Comparison of ENCODE assay signal across 10 cellular contexts in the genomic region with DNA sequence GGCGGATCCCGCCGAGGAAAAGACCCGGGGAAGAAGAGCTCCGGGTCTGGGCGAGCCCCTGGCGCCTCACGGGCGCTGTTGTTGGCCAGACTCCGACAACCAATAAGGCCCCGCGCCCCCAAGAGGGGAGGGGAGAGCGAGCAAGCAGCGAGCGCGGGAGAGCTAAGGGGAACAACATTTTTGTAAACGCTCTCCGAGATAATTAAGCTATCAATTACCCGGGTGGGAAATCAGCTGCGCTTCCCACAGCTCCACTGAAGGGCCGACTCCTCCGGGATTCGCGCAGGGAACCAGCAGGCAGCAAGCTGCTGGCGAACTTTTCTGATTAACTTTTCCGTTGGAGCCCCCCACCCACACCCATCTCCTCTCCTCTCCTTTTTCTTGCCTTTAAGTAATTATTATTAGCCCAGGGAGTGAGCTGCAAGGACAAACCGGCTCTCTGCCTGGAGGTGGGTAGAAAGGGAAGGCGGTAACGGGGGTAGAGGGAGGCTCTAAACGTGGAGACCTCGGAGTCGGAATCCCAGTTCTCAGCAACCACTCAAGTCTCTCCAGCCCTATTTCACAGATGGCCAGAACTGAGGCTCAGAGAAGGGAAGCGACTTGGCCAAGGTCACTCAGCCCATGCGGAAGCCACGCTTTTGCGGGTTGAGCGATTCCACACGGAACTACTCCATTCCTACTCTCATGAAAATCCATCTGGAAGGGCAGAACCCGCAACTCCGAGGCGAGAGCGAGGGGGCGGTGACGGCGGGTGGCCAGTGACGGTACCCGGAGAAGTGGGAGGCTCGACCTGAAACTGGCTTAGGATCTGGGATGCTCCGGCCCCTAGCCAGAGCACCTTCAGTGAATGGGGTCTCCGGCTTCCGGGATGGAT. TPM values are rescaled to one million over a fixed set of nuclear protein-coding genes. Genes with fewer than 3 reads are reported as not detected.
DNase-seq lines count a peak whose midpoint lies in the region; ATAC-seq, FAIRE-seq and TF ChIP-seq lines count a peak whose summit lies in the region.
"Had no signal": no experiment of that assay in that cellular context is flagged by ENCODE, and none has a peak within 500 bp of the region (broad histone marks: within the 10 kb centered on the region; RNA-seq: fewer than 3 reads in every experiment).

No MANE protein-coding gene starts in this region.

- H2BK20ac ChIP-seq in H1 (ENCODE audit: low read length) = no peak overlapping the region

- peak; percentile 75 for DNase-seq in COLO668 (lab: John Stamatoyannopoulos, UW; ENCODE audit: unreplicated experiment)
- no peak for DNase-seq in MM.1S
- peak in 1 of 2 experiments; percentile 74 for DNase-seq in H1 (ENCODE audit: low read depth in 1 of 2, low spot score in 2 of 2)
- peak; percentile 36 for DNase-seq in neural crest cell (ENCODE audit: low read depth, low spot score)
- DNase-seq in Calu3 = no peak
- DNase-seq in hepatic stellate cell (ENCODE audit: low spot score) = no peak
- DNase-seq: natural killer cell had no signal

- H3K36me3 ChIP-seq in MM.1S (replicated peaks; ENCODE audit: insufficient read depth, low read length) (no peaks in the 10 kb centered on the region), H1 (ENCODE audit: control insufficient read depth in 2 of 4, insufficient read depth in 4 of 4, low read length in 3 of 4) (no peaks in the 10 kb centered on the region)
- H3K36me3 ChIP-seq: upper lobe of right lung had no signal

- H3K79me1 ChIP-seq in H1 (ENCODE audit: low read depth, low read length) = no peaks in the 10 kb centered on the region

- no peak overlapping the region; the same call in 1 of the 2 replicates for H2BK15ac ChIP-seq in H1 (ENCODE audit: low read length)

- no peak overlapping the region for H2BK120ac ChIP-seq in H1 (replicated peaks; ENCODE audit: low read depth, low read length)

- no peaks in the 10 kb centered on the region for H3F3A ChIP-seq in MM.1S (ENCODE audit: insufficient read depth, low read length)

- FAIRE-seq in H1 (lab: Jason Lieb, UNC) = no peak

- intact Hi-C loops in Calu3 (cut with micrococcal nuclease; ENCODE audit: unreplicated experiment) = no loop called here

- H3K23me2 ChIP-seq in H1 (ENCODE audit: low read depth, low read length) = peaks cover 17% of the 10 kb centered on the region

- peak overlapping the region; percentile 44 for H3K4ac ChIP-seq in H1 (replicated peaks; ENCODE audit: insufficient read length, low read depth, low read length)

- H4K20me1 ChIP-seq in MM.1S (ENCODE audit: insufficient read depth, low read length) (no peaks in the 10 kb centered on the region), H1 (replicated peaks in 1 of 2; ENCODE audit: control insufficient read depth in 1 of 2, insufficient read depth in 2 of 2, low read length in 2 of 2) (peaks cover 5 to 7% of the 10 kb centered on the region in 2 experiments)

- H2BK12ac ChIP-seq in H1 (ENCODE audit: low read depth, low read length) = no peak overlapping the region

- H3K4me1 Mint-ChIP-seq in neural crest cell = peaks cover 4% of the 10 kb centered on the region
- H3K4me1 Mint-ChIP-seq in Calu3 (ENCODE audit: low read depth, unreplicated experiment) = no peaks in the 10 kb centered on the region
- H3K4me1 Mint-ChIP-seq: natural killer cell had no signal

- WGBS in H1 (ENCODE audit: extremely low coverage in 1 of 2, insufficient coverage in 1 of 2, insufficient read length in 1 of 2, insufficient replicate concordance in 2 of 2, low coverage in 1 of 2, low lambda C conversion rate in 2 of 2, missing lambda C conversion rate in 1 of 2), 2 experiments = 3% methylated on average over 47 of the region's 51 CpGs; no CpG with 5 or more reads in 1 of the 2 experiments

- H3K27ac ChIP-seq in MM.1S (ENCODE audit: low read length) (no peak overlapping the region), H1 (ENCODE audit: low read depth, low read length) (no peak overlapping the region)
- H3K27ac ChIP-seq: upper lobe of right lung had no signal

- no peak for TF ChIP-seq POLR2A in H1 (IDR thresholded peaks at IDR 0.05; ENCODE audit: control extremely low read depth in 1 of 2, low read depth in 2 of 2, low read length in 2 of 2)

- H3K4me1 ChIP-seq in MM.1S (ENCODE audit: low read length) (no peaks in the 10 kb centered on the region), H1 (replicated peaks in 1 of 4; ENCODE audit: control insufficient read depth in 3 of 4, insufficient read depth in 4 of 4, low read length in 3 of 4) (peaks cover 4 to 17% (median 15%) of the 10 kb centered on the region in 4 experiments)

- peak overlapping the region; percentile 68 for H3K4me2 ChIP-seq in MM.1S (ENCODE audit: low read depth, low read length)
- peak overlapping the region; percentile 99 to 100 for H3K4me2 ChIP-seq in H1 (ENCODE audit: insufficient read depth in 1 of 2, low read depth in 2 of 2, low read length in 2 of 2)

- H3K79me2 ChIP-seq in MM.1S (ENCODE audit: low read length) = no peaks in the 10 kb centered on the region
- H3K79me2 ChIP-seq in H1 (ENCODE audit: control insufficient read depth in 1 of 2, insufficient read depth in 2 of 2, low read length in 2 of 2) = no peaks in the 10 kb centered on the region

- no peak overlapping the region for H3K14ac ChIP-seq in H1 (ENCODE audit: insufficient read length)

- CTCF ChIA-PET in H1 (lab: Charles Lee; ENCODE audit: partially characterized antibody) = interaction anchor here (0.7 to 16.0 kb wide), 35 partner anchors 9 to 1248 kb away, joined by 3 to 165 read pairs (median 4); no protein-coding TSS in a partner anchor
- CTCF ChIA-PET in Calu3 (lab: Charles Lee) = no interaction called here

- POLR2A ChIA-PET in H1 (lab: Charles Lee; ENCODE audit: partially characterized antibody) = interaction anchor here (0.8 to 1.4 kb wide), 3 partner anchors 10 to 20 kb away, joined by 3 read pairs; no protein-coding TSS in a partner anchor

- H3K23ac ChIP-seq in H1 (ENCODE audit: insufficient read length) = no peak overlapping the region

- TF ChIP-seq CTCF in MM.1S (IDR thresholded peaks at IDR 0.05; ENCODE audit: low read length) (no peak), H1 (IDR thresholded peaks at IDR 0.05; ENCODE audit: control extremely low read depth in 1 of 3, insufficient read depth in 1 of 3, low read depth in 1 of 3, low read length in 3 of 3) (peak; percentile 26 to 33 (median 28)), neural crest cell (conservative IDR thresholded peaks at IDR 0.05) (peak; percentile 31), Calu3 (IDR thresholded peaks at IDR 0.05; ENCODE audit: unreplicated experiment) (no peak)

- TF ChIP-seq RAD21 in H1 (IDR thresholded peaks at IDR 0.05 in 1 of 2, conservative IDR thresholded peaks at IDR 0.05 in 1 of 2; ENCODE audit: low read depth in 2 of 2, low read length in 2 of 2) = peak; percentile 13 to 18; a peak in 2 of 4 replicates

- ATAC-seq in GM21515 (IDR thresholded peaks at IDR 0.05; ENCODE audit: unreplicated experiment) (no peak), GM21723 (IDR thresholded peaks at IDR 0.05; ENCODE audit: unreplicated experiment) (no peak)
- ATAC-seq: natural killer cell had no signal

- H3K27me3 Mint-ChIP-seq in neural crest cell (ENCODE audit: low read depth) (peaks cover 58% of the 10 kb centered on the region), Calu3 (ENCODE audit: unreplicated experiment) (no peaks in the 10 kb centered on the region)

- H3K9me3 ChIP-seq in MM.1S (replicated peaks; ENCODE audit: insufficient read depth, low read length) (no peaks in the 10 kb centered on the region), H1 (ENCODE audit: insufficient read depth in 2 of 2, low read depth in 1 of 2, low read length in 1 of 2) (no peaks in the 10 kb centered on the region)
- H3K9me3 ChIP-seq: upper lobe of right lung had no signal

- peaks cover 12% of the 10 kb centered on the region for H3K27me3 ChIP-seq in MM.1S (replicated peaks; ENCODE audit: insufficient read depth, low read length)
- H3K27me3 ChIP-seq in H1 (replicated peaks in 1 of 4; ENCODE audit: control insufficient read depth in 3 of 4, extremely low read depth in 1 of 4, insufficient read depth in 3 of 4, low read length in 3 of 4) = peaks cover 22 to 53% (median 49%) of the 10 kb centered on the region in 4 experiments

- no peak overlapping the region for H3K18ac ChIP-seq in H1 (ENCODE audit: extremely low read depth, low read length)

- no peak overlapping the region for H4K91ac ChIP-seq in H1 (replicated peaks; ENCODE audit: insufficient read length, low read length)

- H3K9ac ChIP-seq in MM.1S (ENCODE audit: low read length) = no peak overlapping the region
- peak overlapping the region in 1 of 4 experiments; percentile 8; a peak in 3 of 7 replicates for H3K9ac ChIP-seq in H1 (replicated peaks in 1 of 4; ENCODE audit: extremely low read depth in 1 of 4, low read depth in 3 of 4, low read length in 3 of 4)

- H2BK5ac ChIP-seq in H1 (ENCODE audit: low read depth, low read length) = no peak overlapping the region; the same call in 1 of the 2 replicates

- H4K8ac ChIP-seq in H1 (ENCODE audit: extremely low read depth, insufficient read depth, low read length) = peak overlapping the region; percentile 58; the same call in 1 of the 2 replicates

- H3K4me3 Mint-ChIP-seq in neural crest cell (peak overlapping the region; percentile 85), Calu3 (ENCODE audit: low read depth, unreplicated experiment) (no peak overlapping the region)
- H3K4me3 Mint-ChIP-seq: natural killer cell had no signal

- H3K27ac Mint-ChIP-seq in neural crest cell (ENCODE audit: unreplicated experiment) (no peak overlapping the region), Calu3 (ENCODE audit: unreplicated experiment) (no peak overlapping the region)
- H3K27ac Mint-ChIP-seq: natural killer cell had no signal

- H3K9me2 ChIP-seq in MM.1S (replicated peaks; ENCODE audit: insufficient read depth, low read length) = no peaks in the 10 kb centered on the region

- H3K36me3 Mint-ChIP-seq in neural crest cell (ENCODE audit: low read depth) = no peaks in the 10 kb centered on the region
- H3K36me3 Mint-ChIP-seq in Calu3 (ENCODE audit: insufficient read depth, unreplicated experiment) = no peaks in the 10 kb centered on the region
- H3K36me3 Mint-ChIP-seq: natural killer cell had no signal

- H4K5ac ChIP-seq in H1 (ENCODE audit: insufficient read length, low read depth, low read length) = no peak overlapping the region

- H2AFZ ChIP-seq in MM.1S (ENCODE audit: low read length) (no peak overlapping the region), H1 (ENCODE audit: low read length) (0 out of 2 replicates have a peak overlapping the region, but pooled peaks have one; percentile 2)

- BruUV-seq in Calu3 (replicated peaks; lab: Mats Ljungman, UMichigan) = no TSS peak

- TF ChIP-seq EP300 in H1 (IDR thresholded peaks at IDR 0.05; ENCODE audit: borderline replicate concordance in 1 of 2, low read depth in 2 of 2, low read length in 2 of 2) = no peak

- H3K9me3 Mint-ChIP-seq in neural crest cell (no peaks in the 10 kb centered on the region), Calu3 (ENCODE audit: low read depth, unreplicated experiment) (no peaks in the 10 kb centered on the region)
- H3K9me3 Mint-ChIP-seq: natural killer cell had no signal

- no peak overlapping the region; the same call in 1 of the 2 replicates for H2AK5ac ChIP-seq in H1 (ENCODE audit: low read depth, low read length)

- no peak overlapping the region for H3K56ac ChIP-seq in H1 (replicated peaks; ENCODE audit: insufficient read length, low read depth, low read length)

- H3K4me3 ChIP-seq in MM.1S (ENCODE audit: low read length) (no peak overlapping the region), H1 (ENCODE audit: extremely low read depth in 1 of 4, insufficient read depth in 2 of 4, low read depth in 3 of 4, low read length in 4 of 4) (peak overlapping the region; percentile 55 to 75 (median 66))
- H3K4me3 ChIP-seq: upper lobe of right lung had no signal

RNA-seq across cellular contexts. Expression of gene ASTN2, which starts 1.3 kb away (rescaled TPM):
- 13.7 and 14.8 TPM in 2 replicates for total RNA-seq in H1 (2021; fragmentation: NEBNext Ultra II Directional; extraction: Animal tissue kit (Norgen Biotek cat#: 25700))
- polyA plus RNA-seq in H1 (2011; rRNA removed) = 8.2 and 10.1 TPM in 2 replicates
- polyA plus RNA-seq in H1 (2011; cell fraction: cytosol; rRNA removed) = 12.2 TPM
- 21.5 TPM for polyA plus RNA-seq in H1 (2011; cell fraction: nucleus; rRNA removed)
- 10.8 to 14.8 TPM (median 13.1 TPM) in 4 replicates for polyA plus RNA-seq in H1 (2012, experiment 1 of 2)
- polyA plus RNA-seq in H1 (2012, experiment 2 of 2) = 9.5 TPM
- 8.0 TPM for polyA plus RNA-seq in H1 (2013, experiment 1 of 2)
- 7.5 TPM for polyA plus RNA-seq in H1 (2013, experiment 2 of 2)
- polyA minus RNA-seq in H1 (2011; rRNA and poly(A)+ RNA removed) = 44.7 and 48.6 TPM in 2 replicates
- 16.3 TPM for polyA minus RNA-seq in H1 (2011; cell fraction: cytosol; rRNA and poly(A)+ RNA removed)
- polyA minus RNA-seq in H1 (2011; cell fraction: nucleus; rRNA and poly(A)+ RNA removed) = 82.7 TPM
- total RNA-seq in neural crest cell (5.9 and 7.3 TPM in 2 replicates), Calu3 (2022) (1.7 TPM in 2 replicates)

Comparison
In these comparisons a context has a peak if more than half of its experiments do, and no peak if none do; other contexts are left out.
1. DNase-seq: peak in COLO668 (single experiment) and neural crest cell (single experiment); none in MM.1S (single experiment), Calu3 (single experiment) and hepatic stellate cell (single experiment).
2. CTCF ChIP-seq: peak in H1 (3 of 3) and neural crest cell (single experiment); none in MM.1S (single experiment) and Calu3 (single experiment).